ENCODE assay signal across 1 cellular context in genomic region chr7:148987010-148987750, GRCh38.
TF ChIP-seq lines count a peak whose summit lies in the region.

No MANE protein-coding gene starts in this region.

TF ChIP-seq in HepG2, 621 proteins besides CTCF, POLR2A, EP300 and RAD21 (continued from another document):
- TF ChIP-seq HINFP (CRISPR knock-in tag; IDR thresholded peaks at IDR 0.05; ENCODE audit: low read depth) (no peak), ZNF362 (CRISPR knock-in tag; IDR thresholded peaks at IDR 0.05; ENCODE audit: borderline replicate concordance) (no peak), PHF8 (CRISPR knock-in tag; IDR thresholded peaks at IDR 0.05) (peak; percentile 49; the same call in 1 of the 2 replicates)
